ENCODE assay signal across 16 cellular contexts in the genomic region with DNA sequence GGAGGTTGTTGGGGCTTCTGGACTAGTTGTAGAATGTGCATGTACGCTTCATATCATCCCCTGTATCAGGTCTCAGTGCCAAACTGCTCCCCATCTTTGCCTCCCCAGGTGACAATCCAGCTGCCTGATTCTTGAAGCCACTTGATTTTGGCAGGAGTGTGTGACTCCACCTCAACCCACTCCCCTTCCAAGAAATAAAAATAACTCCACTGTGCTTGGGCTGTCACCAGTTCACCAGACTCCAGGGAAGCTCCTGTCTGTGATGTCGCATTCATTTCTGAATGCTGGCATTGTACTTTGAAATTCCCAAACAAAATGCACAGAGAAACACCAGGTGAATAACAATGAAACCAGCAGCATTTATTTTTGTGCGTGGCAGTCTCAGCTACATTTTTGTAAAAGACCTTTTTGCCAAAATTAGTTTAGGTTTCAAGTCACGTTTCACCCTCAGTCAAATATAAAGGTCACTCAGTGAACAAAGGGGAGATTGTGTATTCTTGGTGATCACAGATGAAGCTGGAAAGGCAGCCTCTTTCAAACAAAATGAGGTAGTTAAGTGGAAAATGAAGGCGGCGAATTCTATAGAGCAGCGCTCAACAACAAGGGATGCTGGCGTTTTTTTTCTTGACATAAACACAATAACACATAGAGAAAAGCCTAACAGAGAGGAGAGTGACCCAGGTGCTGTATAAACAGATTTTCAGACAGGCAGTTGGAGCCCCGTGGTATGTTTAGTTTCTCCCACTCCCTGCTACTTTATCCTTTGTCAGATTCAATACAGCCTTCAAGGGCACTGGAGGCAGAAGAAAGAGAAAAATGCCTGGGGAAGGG.
A peak's percentile ranks its signal among the peaks of the same experiment; 100 is the strongest.
DNase-seq lines count a peak whose midpoint lies in the region; ATAC-seq and TF ChIP-seq lines count a peak whose summit lies in the region.
"Had no signal": no experiment of that assay in that cellular context is flagged by ENCODE, and none has a peak within 500 bp of the region (broad histone marks: within the 10 kb centered on the region; RNA-seq: fewer than 3 reads in every experiment).

No MANE protein-coding gene starts in this region.

- TF ChIP-seq CTCF in GM10266 (IDR thresholded peaks at IDR 0.05; ENCODE audit: control insufficient read depth, insufficient read depth, low read depth, missing control alignments) = no peak

- H3K4me3 Mint-ChIP-seq in activated T-cell treated with anti-CD3 and anti-CD28 coated beads, Interleukin-2, amount 50 U/mL, for 4 hours = no peak overlapping the region
- H3K4me3 Mint-ChIP-seq: stimulated activated memory B cell treated with anti-CD40 and anti-IgM and Interleukin-4, amounts not matched to agents 10 μg/mL and 1 μg/mL and 100 μg/mL, for 72 hours had no signal

- H3K9me3 Mint-ChIP-seq in activated T-cell treated with anti-CD3 and anti-CD28 coated beads, Interleukin-2, amount 50 U/mL, for 4 hours = peaks cover 4% of the 10 kb centered on the region
- H3K9me3 Mint-ChIP-seq: stimulated activated memory B cell treated with anti-CD40 and anti-IgM and Interleukin-4, amounts not matched to agents 10 μg/mL and 1 μg/mL and 100 μg/mL, for 72 hours had no signal

- H3K4me1 Mint-ChIP-seq in activated T-cell treated with anti-CD3 and anti-CD28 coated beads, Interleukin-2, amount 50 U/mL, for 4 hours (ENCODE audit: low read depth) = no peaks in the 10 kb centered on the region
- H3K4me1 Mint-ChIP-seq: stimulated activated memory B cell treated with anti-CD40 and anti-IgM and Interleukin-4, amounts not matched to agents 10 μg/mL and 1 μg/mL and 100 μg/mL, for 72 hours had no signal

- peak overlapping the region; percentile 74 for H3K27ac ChIP-seq in caudate nucleus (ENCODE audit: low read depth, low read length)
- H3K27ac ChIP-seq: coronary artery, lower lobe of right lung, neutrophil, SJCRH30 had no signal

- no peaks in the 10 kb centered on the region for H3K36me3 Mint-ChIP-seq in activated T-cell treated with anti-CD3 and anti-CD28 coated beads, Interleukin-2, amount 50 U/mL, for 4 hours (ENCODE audit: insufficient read depth)
- H3K36me3 Mint-ChIP-seq: stimulated activated memory B cell treated with anti-CD40 and anti-IgM and Interleukin-4, amounts not matched to agents 10 μg/mL and 1 μg/mL and 100 μg/mL, for 72 hours had no signal

- H3K27me3 Mint-ChIP-seq in activated T-cell treated with anti-CD3 and anti-CD28 coated beads, Interleukin-2, amount 50 U/mL, for 4 hours (ENCODE audit: low read depth) = no peaks in the 10 kb centered on the region
- H3K27me3 Mint-ChIP-seq: stimulated activated memory B cell treated with anti-CD40 and anti-IgM and Interleukin-4, amounts not matched to agents 10 μg/mL and 1 μg/mL and 100 μg/mL, for 72 hours had no signal

- DNase-seq in Ammon's horn (ENCODE audit: low spot score) = peak; percentile 70
- peak; percentile 82 for DNase-seq in NCI-H146 (lab: John Stamatoyannopoulos, UW)
- DNase-seq in caudate nucleus (lab: John Stamatoyannopoulos, UW) = peak in 25 of 61 donors; percentile 5 to 60 (median 30)
- DNase-seq in midbrain (lab: John Stamatoyannopoulos, UW) = peak; percentile 57
- DNase-seq in dermis blood vessel endothelial cell = no peak
- DNase-seq in GM10266 (ENCODE audit: extremely low spot score) = no peak
- no peak for DNase-seq in NCI-H1436 (lab: John Stamatoyannopoulos, UW)
- no peak for DNase-seq in activated T-cell treated with anti-CD3 and anti-CD28 coated beads, Interleukin-2, amount 50 U/mL, for 4 hours
- DNase-seq: activated CD4-positive, alpha-beta T cell treated with anti-CD3 and anti-CD28 coated beads, Interleukin-2, amount 50 U/mL, for 1 hour; H7; lower lobe of right lung; NCI-H1694 had no signal

- no peak for ATAC-seq in activated T-cell treated with anti-CD3 and anti-CD28 coated beads, Interleukin-2, amount 50 U/mL, for 4 hours
- ATAC-seq: lower lobe of right lung; stimulated activated memory B cell treated with anti-CD40 and anti-IgM and Interleukin-4, amounts not matched to agents 10 μg/mL and 1 μg/mL and 100 μg/mL, for 72 hours had no signal

Comparison
In these comparisons a context has a peak if more than half of its experiments do, and no peak if none do; other contexts are left out.
1. DNase-seq: peak in Ammon's horn (single experiment), NCI-H146 (single experiment) and midbrain (single experiment); none in dermis blood vessel endothelial cell (single experiment), GM10266 (single experiment), NCI-H1436 (single experiment) and activated T-cell treated with anti-CD3 and anti-CD28 coated beads, Interleukin-2, amount 50 U/mL, for 4 hours (single experiment).